ENCODE assay signal across 13 cellular contexts in the genomic region with DNA sequence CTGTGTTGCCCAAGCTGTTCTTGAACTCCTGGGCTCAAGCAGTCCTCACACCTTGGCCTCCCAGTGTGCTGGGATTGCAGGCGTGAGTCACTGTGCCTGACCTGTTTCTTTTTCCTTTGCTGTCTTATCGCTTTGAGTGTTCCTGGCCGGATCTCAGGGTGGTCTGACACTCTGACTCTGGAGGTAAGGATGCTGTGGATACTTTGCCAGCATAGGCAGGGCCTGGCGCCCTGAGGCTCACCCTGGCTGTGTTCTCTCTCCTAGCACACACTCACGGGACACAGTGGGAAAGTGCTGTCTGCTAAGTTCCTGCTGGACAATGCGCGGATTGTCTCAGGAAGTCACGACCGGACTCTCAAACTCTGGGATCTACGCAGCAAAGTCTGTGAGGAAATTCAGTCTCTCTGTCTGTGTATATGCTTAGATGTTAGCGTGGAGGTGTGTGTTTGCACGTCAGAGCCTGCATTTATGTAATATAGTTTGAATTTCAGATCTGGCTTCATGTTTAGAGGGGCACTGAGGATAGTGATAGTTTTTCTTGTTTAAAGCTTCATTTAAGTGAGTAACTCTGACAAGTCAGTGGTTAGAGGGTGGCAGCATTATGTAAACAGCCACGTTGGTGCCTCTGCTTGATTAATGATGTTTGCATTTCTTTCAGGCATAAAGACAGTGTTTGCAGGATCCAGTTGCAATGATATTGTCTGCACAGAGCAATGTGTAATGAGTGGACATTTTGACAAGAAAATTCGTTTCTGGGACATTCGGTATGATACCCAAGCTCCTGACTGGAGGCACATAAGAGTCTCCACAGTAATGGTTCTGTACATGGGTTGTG. TPM values are rescaled to one million over a fixed set of nuclear protein-coding genes. Genes with fewer than 3 reads are reported as not detected.
DNase-seq lines count a peak whose midpoint lies in the region; TF ChIP-seq lines count a peak whose summit lies in the region.
"Had no signal": no experiment of that assay in that cellular context is flagged by ENCODE, and none has a peak within 500 bp of the region (broad histone marks: within the 10 kb centered on the region; RNA-seq: fewer than 3 reads in every experiment).

No MANE protein-coding gene starts in this region.

- H3K36me3 ChIP-seq in left ventricle myocardium inferior: peaks cover 95% of the 10 kb centered on the region

- TF ChIP-seq CTCF in type B pancreatic cell (conservative IDR thresholded peaks at IDR 0.05) (no peak), left ventricle myocardium inferior (IDR thresholded peaks at IDR 0.05; ENCODE audit: borderline replicate concordance) (no peak), RWPE1 (conservative IDR thresholded peaks at IDR 0.05; ENCODE audit: low read depth) (no peak)

- H3K9me3 Mint-ChIP-seq in activated naive CD4-positive, alpha-beta T cell treated with anti-CD3 and anti-CD28 coated beads, Interleukin-2, amount 50 U/mL, for 24 hours: no peaks in the 10 kb centered on the region
- no peaks in the 10 kb centered on the region for H3K9me3 Mint-ChIP-seq in type B pancreatic cell

- H3K4me1 ChIP-seq in left ventricle myocardium inferior: no peaks in the 10 kb centered on the region
- H3K4me1 ChIP-seq: stomach had no signal

- no peak for DNase-seq in activated naive CD4-positive, alpha-beta T cell treated with Interleukin-2 at 50 U/mL for 16 hours
- peak; percentile 44 for DNase-seq in NCI-H774 (lab: John Stamatoyannopoulos, UW)
- DNase-seq in head of caudate nucleus: peak in 31 of 42 donors; percentile 14 to 75 (median 46)
- DNase-seq in type B pancreatic cell (ENCODE audit: extremely low spot score, unreplicated experiment): no peak
- no peak for DNase-seq in left ventricle myocardium inferior
- no peak for DNase-seq in stimulated activated CD8-positive, alpha-beta memory T cell treated with anti-CD3 and anti-CD28 coated beads, Interleukin-4, amount 100 ng/mL, for 48 hours
- no peak for DNase-seq in RWPE1 (ENCODE audit: low spot score)
- DNase-seq: amniotic stem cell, esophagus squamous epithelium, NCI-H2081 treated with DMSO at 0.1 percent for 48 hours, stomach had no signal

- no peak overlapping the region for H3K4me3 Mint-ChIP-seq in activated naive CD4-positive, alpha-beta T cell treated with anti-CD3 and anti-CD28 coated beads, Interleukin-2, amount 50 U/mL, for 24 hours
- H3K4me3 Mint-ChIP-seq in type B pancreatic cell: no peak overlapping the region

- H3K36me3 Mint-ChIP-seq in activated naive CD4-positive, alpha-beta T cell treated with anti-CD3 and anti-CD28 coated beads, Interleukin-2, amount 50 U/mL, for 24 hours: peaks cover 24% of the 10 kb centered on the region
- H3K36me3 Mint-ChIP-seq in type B pancreatic cell: peaks cover 42% of the 10 kb centered on the region

- POLR2A ChIA-PET in RWPE1 (lab: Yijun Ruan, JAX; ENCODE audit: low non-redundant PET): interaction anchor here (0.6 kb wide), 1 partner anchor 88 kb away, joined by 3 read pairs; no protein-coding TSS in a partner anchor

- H3K27me3 Mint-ChIP-seq in activated naive CD4-positive, alpha-beta T cell treated with anti-CD3 and anti-CD28 coated beads, Interleukin-2, amount 50 U/mL, for 24 hours: no peaks in the 10 kb centered on the region
- H3K27me3 Mint-ChIP-seq in type B pancreatic cell: no peaks in the 10 kb centered on the region

- H3K27ac ChIP-seq in left ventricle myocardium inferior (replicated peaks) (no peak overlapping the region), RWPE1 (no peak overlapping the region)
- H3K27ac ChIP-seq: esophagus squamous epithelium, stomach had no signal

- peak overlapping the region; percentile 84 for H3K27ac Mint-ChIP-seq in activated naive CD4-positive, alpha-beta T cell treated with anti-CD3 and anti-CD28 coated beads, Interleukin-2, amount 50 U/mL, for 24 hours
- H3K27ac Mint-ChIP-seq in type B pancreatic cell: peak overlapping the region; percentile 78

- CTCF ChIA-PET in RWPE1 (lab: Yijun Ruan, JAX): no interaction called here

- no peak overlapping the region for H3K4me3 ChIP-seq in left ventricle myocardium inferior
- H3K4me3 ChIP-seq: esophagus squamous epithelium, stomach had no signal

- intact Hi-C loops in head of caudate nucleus (cut with DNase I) (loop anchor here (10.0 kb wide), 1 partner anchor 155 kb away; no protein-coding TSS in a partner anchor), left ventricle myocardium inferior (cut with micrococcal nuclease) (no loop called here)

- H3K27me3 ChIP-seq in left ventricle myocardium inferior (ENCODE audit: low read depth): no peaks in the 10 kb centered on the region
- H3K27me3 ChIP-seq: esophagus squamous epithelium, stomach had no signal

- peaks cover 5% of the 10 kb centered on the region for H3K4me1 Mint-ChIP-seq in activated naive CD4-positive, alpha-beta T cell treated with anti-CD3 and anti-CD28 coated beads, Interleukin-2, amount 50 U/mL, for 24 hours
- no peaks in the 10 kb centered on the region for H3K4me1 Mint-ChIP-seq in type B pancreatic cell (ENCODE audit: unreplicated experiment)

- H3K9me3 ChIP-seq in left ventricle myocardium inferior (replicated peaks): no peaks in the 10 kb centered on the region
- H3K9me3 ChIP-seq: esophagus squamous epithelium, stomach had no signal

RNA-seq across cellular contexts. Expression of a gene that starts 17.8 kb away (rescaled TPM):
- total RNA-seq in type B pancreatic cell (ENCODE audit: low replicate concordance): 0.43 TPM in 1 of 2 replicates, not detected in the other
- not detected for total RNA-seq in left ventricle myocardium inferior
- total RNA-seq: esophagus squamous epithelium, lung microvascular endothelial cell had no signal

RNA-seq across cellular contexts. Expression of a gene that starts 38.3 kb away (rescaled TPM):
- total RNA-seq in type B pancreatic cell (ENCODE audit: low replicate concordance) (50.3 and 123 TPM in 2 replicates), left ventricle myocardium inferior (18.6 TPM)

Comparison
In these comparisons a context has a peak if more than half of its experiments do, and no peak if none do; other contexts are left out.
1. DNase-seq: peak in NCI-H774 (single experiment) and head of caudate nucleus (31 of 42); none in activated naive CD4-positive, alpha-beta T cell treated with Interleukin-2 at 50 U/mL for 16 hours (single experiment), type B pancreatic cell (single experiment), left ventricle myocardium inferior (single experiment), stimulated activated CD8-positive, alpha-beta memory T cell treated with anti-CD3 and anti-CD28 coated beads, Interleukin-4, amount 100 ng/mL, for 48 hours (single experiment) and RWPE1 (single experiment).